In the genomic region with DNA sequence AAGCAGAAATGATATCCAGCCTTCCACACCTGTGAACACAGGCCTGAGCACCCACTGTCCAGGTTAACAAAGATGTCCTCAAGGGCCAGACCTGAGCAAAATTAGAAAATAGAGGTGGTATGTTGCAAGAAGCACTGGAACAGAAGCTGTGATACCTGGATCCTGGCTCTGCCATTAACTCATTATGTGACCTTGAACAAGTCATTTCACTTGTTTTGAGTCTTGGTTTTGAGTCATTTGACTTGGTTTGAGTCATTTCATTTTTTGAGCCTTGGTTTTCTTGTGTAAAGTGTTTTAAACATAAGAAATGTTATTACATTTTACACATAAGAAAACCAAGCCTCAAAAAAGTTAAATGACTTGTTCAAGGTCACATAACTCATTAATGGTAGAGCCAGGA, we compare ENCODE assay signal across 1 cellular context.
A peak's percentile ranks its signal among the peaks of the same experiment; 100 is the strongest.
TF ChIP-seq lines count a peak whose summit lies in the region.

No MANE protein-coding gene starts in this region.

TF ChIP-seq in GM12878, 131 proteins besides CTCF, POLR2A, EP300 and RAD21 (continued from another document):
- TF ChIP-seq, protein P1, sequence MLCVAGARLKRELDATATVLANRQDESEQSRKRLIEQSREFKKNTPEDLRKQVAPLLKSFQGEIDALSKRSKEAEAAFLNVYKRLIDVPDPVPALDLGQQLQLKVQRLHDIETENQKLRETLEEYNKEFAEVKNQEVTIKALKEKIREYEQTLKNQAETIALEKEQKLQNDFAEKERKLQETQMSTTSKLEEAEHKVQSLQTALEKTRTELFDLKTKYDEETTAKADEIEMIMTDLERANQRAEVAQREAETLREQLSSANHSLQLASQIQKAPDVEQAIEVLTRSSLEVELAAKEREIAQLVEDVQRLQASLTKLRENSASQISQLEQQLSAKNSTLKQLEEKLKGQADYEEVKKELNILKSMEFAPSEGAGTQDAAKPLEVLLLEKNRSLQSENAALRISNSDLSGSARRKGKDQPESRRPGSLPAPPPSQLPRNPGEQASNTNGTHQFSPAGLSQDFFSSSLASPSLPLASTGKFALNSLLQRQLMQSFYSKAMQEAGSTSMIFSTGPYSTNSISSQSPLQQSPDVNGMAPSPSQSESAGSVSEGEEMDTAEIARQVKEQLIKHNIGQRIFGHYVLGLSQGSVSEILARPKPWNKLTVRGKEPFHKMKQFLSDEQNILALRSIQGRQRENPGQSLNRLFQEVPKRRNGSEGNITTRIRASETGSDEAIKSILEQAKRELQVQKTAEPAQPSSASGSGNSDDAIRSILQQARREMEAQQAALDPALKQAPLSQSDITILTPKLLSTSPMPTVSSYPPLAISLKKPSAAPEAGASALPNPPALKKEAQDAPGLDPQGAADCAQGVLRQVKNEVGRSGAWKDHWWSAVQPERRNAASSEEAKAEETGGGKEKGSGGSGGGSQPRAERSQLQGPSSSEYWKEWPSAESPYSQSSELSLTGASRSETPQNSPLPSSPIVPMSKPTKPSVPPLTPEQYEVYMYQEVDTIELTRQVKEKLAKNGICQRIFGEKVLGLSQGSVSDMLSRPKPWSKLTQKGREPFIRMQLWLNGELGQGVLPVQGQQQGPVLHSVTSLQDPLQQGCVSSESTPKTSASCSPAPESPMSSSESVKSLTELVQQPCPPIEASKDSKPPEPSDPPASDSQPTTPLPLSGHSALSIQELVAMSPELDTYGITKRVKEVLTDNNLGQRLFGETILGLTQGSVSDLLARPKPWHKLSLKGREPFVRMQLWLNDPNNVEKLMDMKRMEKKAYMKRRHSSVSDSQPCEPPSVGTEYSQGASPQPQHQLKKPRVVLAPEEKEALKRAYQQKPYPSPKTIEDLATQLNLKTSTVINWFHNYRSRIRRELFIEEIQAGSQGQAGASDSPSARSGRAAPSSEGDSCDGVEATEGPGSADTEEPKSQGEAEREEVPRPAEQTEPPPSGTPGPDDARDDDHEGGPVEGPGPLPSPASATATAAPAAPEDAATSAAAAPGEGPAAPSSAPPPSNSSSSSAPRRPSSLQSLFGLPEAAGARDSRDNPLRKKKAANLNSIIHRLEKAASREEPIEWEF (IDR thresholded peaks at IDR 0.05; ENCODE audit: insufficient replicate concordance, low read depth, low read length): no peak
- TF ChIP-seq KDM1A (IDR thresholded peaks at IDR 0.05; ENCODE audit: borderline replicate concordance) (no peak), CBX5 (IDR thresholded peaks at IDR 0.05; ENCODE audit: low read depth) (no peak), ZNF207 (IDR thresholded peaks at IDR 0.05; ENCODE audit: borderline replicate concordance) (no peak), HCFC1 (IDR thresholded peaks at IDR 0.05; ENCODE audit: low read length) (no peak), CREM (IDR thresholded peaks at IDR 0.05; ENCODE audit: low read depth) (peak; percentile 32; the same call in 1 of the 2 replicates), EED (IDR thresholded peaks at IDR 0.05; ENCODE audit: low read depth) (0 out of 2 replicates have a peak, but pooled peaks have one; percentile 31), CHD1 (IDR thresholded peaks at IDR 0.05; ENCODE audit: low read depth, low read length) (no peak), RUNX3 (IDR thresholded peaks at IDR 0.05; ENCODE audit: low read length) (peak; percentile 78), ZNF274 (IDR thresholded peaks at IDR 0.05; ENCODE audit: insufficient read depth, insufficient read length) (no peak), MEF2A (IDR thresholded peaks at IDR 0.05; ENCODE audit: insufficient read depth, low read depth, low read length) (no peak), HDAC6 (IDR thresholded peaks at IDR 0.05; ENCODE audit: unreplicated experiment) (no peak), SRF (IDR thresholded peaks at IDR 0.05; ENCODE audit: low read depth in 2 of 2, low read length in 2 of 2) (0 out of 4 replicates have a peak, but pooled peaks of 1 of the 2 experiments have one; percentile 36), TARDBP (IDR thresholded peaks at IDR 0.05; ENCODE audit: borderline replicate concordance) (no peak), NR2C1 (IDR thresholded peaks at IDR 0.05) (no peak), CHD4 (IDR thresholded peaks at IDR 0.05) (no peak), NFIC (IDR thresholded peaks at IDR 0.05; ENCODE audit: low read depth, low read length) (peak; percentile 63; the same call in 1 of the 2 replicates), JUNB (IDR thresholded peaks at IDR 0.05) (peak; percentile 98), TAF1 (IDR thresholded peaks at IDR 0.05; ENCODE audit: borderline replicate concordance, low read depth, low read length) (no peak), BCL11A (IDR thresholded peaks at IDR 0.05; ENCODE audit: low read depth, low read length) (peak; percentile 73; the same call in 1 of the 2 replicates), GABPA (IDR thresholded peaks at IDR 0.05; ENCODE audit: low read depth) (0 out of 2 replicates have a peak, but pooled peaks have one; percentile 44), TCF7 (IDR thresholded peaks at IDR 0.05; ENCODE audit: borderline replicate concordance) (no peak), SMAD5 (IDR thresholded peaks at IDR 0.05; ENCODE audit: low read depth) (no peak), HDGF (IDR thresholded peaks at IDR 0.05) (no peak)
- TF ChIP-seq, protein P2, sequence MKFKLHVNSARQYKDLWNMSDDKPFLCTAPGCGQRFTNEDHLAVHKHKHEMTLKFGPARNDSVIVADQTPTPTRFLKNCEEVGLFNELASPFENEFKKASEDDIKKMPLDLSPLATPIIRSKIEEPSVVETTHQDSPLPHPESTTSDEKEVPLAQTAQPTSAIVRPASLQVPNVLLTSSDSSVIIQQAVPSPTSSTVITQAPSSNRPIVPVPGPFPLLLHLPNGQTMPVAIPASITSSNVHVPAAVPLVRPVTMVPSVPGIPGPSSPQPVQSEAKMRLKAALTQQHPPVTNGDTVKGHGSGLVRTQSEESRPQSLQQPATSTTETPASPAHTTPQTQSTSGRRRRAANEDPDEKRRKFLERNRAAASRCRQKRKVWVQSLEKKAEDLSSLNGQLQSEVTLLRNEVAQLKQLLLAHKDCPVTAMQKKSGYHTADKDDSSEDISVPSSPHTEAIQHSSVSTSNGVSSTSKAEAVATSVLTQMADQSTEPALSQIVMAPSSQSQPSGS (IDR thresholded peaks at IDR 0.05; ENCODE audit: low read length): peak; percentile 69
- TF ChIP-seq, protein P3, sequence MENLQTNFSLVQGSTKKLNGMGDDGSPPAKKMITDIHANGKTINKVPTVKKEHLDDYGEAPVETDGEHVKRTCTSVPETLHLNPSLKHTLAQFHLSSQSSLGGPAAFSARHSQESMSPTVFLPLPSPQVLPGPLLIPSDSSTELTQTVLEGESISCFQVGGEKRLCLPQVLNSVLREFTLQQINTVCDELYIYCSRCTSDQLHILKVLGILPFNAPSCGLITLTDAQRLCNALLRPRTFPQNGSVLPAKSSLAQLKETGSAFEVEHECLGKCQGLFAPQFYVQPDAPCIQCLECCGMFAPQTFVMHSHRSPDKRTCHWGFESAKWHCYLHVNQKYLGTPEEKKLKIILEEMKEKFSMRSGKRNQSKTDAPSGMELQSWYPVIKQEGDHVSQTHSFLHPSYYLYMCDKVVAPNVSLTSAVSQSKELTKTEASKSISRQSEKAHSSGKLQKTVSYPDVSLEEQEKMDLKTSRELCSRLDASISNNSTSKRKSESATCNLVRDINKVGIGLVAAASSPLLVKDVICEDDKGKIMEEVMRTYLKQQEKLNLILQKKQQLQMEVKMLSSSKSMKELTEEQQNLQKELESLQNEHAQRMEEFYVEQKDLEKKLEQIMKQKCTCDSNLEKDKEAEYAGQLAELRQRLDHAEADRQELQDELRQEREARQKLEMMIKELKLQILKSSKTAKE (IDR thresholded peaks at IDR 0.05; ENCODE audit: low read depth, poor library complexity, severe bottlenecking): no peak
- TF ChIP-seq, protein P4, sequence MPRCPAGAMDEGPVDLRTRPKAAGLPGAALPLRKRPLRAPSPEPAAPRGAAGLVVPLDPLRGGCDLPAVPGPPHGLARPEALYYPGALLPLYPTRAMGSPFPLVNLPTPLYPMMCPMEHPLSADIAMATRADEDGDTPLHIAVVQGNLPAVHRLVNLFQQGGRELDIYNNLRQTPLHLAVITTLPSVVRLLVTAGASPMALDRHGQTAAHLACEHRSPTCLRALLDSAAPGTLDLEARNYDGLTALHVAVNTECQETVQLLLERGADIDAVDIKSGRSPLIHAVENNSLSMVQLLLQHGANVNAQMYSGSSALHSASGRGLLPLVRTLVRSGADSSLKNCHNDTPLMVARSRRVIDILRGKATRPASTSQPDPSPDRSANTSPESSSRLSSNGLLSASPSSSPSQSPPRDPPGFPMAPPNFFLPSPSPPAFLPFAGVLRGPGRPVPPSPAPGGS (IDR thresholded peaks at IDR 0.05; ENCODE audit: borderline replicate concordance, insufficient read depth, low read depth, low read length, poor library complexity, severe bottlenecking): peak; percentile 55
